7 cellular contexts compared by ENCODE assay signal in genomic region chr1:89842547-89843278, GRCh38. TPM values are rescaled to one million over a fixed set of nuclear protein-coding genes. Genes with fewer than 3 reads are reported as not detected.
DNase-seq lines count a peak whose midpoint lies in the region; ATAC-seq, FAIRE-seq and TF ChIP-seq lines count a peak whose summit lies in the region.

No MANE protein-coding gene starts in this region.

- H3K4me1 ChIP-seq in IMR-90 (ENCODE audit: control insufficient read depth, insufficient read depth, low read length) (peaks cover 6% of the 10 kb centered on the region), GM12878 (ENCODE audit: control insufficient read depth, insufficient read depth, low read length) (peaks cover 13% of the 10 kb centered on the region), subcutaneous abdominal adipose tissue (ENCODE audit: control insufficient read depth in 5 of 5, insufficient read depth in 5 of 5, low read length in 5 of 5) (peaks cover 2 to 20% (median 17%) of the 10 kb centered on the region in 5 donors)

- H3K18ac ChIP-seq in IMR-90 (ENCODE audit: low read depth, low read length) = peak overlapping the region; percentile 67; the same call in 1 of the 2 replicates

- H3K9ac ChIP-seq in IMR-90 (ENCODE audit: low read depth, low read length) (peak overlapping the region; percentile 70), GM12878 (ENCODE audit: control insufficient read depth, insufficient read depth, low read length) (peak overlapping the region; percentile 77), subcutaneous abdominal adipose tissue (ENCODE audit: low read length in 5 of 5) (peak overlapping the region in 3 of 5 donors; percentile 48 to 77 (median 70))

- SMC1A ChIA-PET in GM12878 (lab: Charles Lee; ENCODE audit: uncharacterized antibody, unreplicated experiment) = interaction anchor here (0.7 to 2.8 kb wide), 18 partner anchors 14 to 144 kb away, joined by 3 to 20 read pairs (median 4); no protein-coding TSS in a partner anchor

- H2AK9ac ChIP-seq in IMR-90 (replicated peaks; ENCODE audit: low read depth, low read length, poor library complexity) = peak overlapping the region; percentile 88

- in situ Hi-C loops in GM13977 (cut with MboI; ENCODE audit: low pct_unique_long_range_greater_than_20kb, low sequenced_read_pairs, unreplicated experiment) = no loop called here
- in situ Hi-C loops in IMR-90 (cut with MboI; ENCODE audit: low sequenced_read_pairs) = no loop called here
- in situ Hi-C loops in GM12878 (cut with MboI) = no loop called here

- H4K20me1 ChIP-seq in IMR-90 (ENCODE audit: insufficient read depth, low read length) (no peaks in the 10 kb centered on the region), GM12878 (ENCODE audit: control insufficient read depth, insufficient read depth) (no peaks in the 10 kb centered on the region)

- RAD21 ChIA-PET in GM12878 (lab: Charles Lee; ENCODE audit: unreplicated experiment) = interaction anchor here (0.6 to 4.6 kb wide), 19 partner anchors 9 to 146 kb away, joined by 3 to 23 read pairs (median 4); partner anchors contain the start of gene LRRC8D

- no peak overlapping the region for H2BK20ac ChIP-seq in IMR-90 (ENCODE audit: low read depth, low read length)

- H3K4ac ChIP-seq in IMR-90 (ENCODE audit: low read depth, low read length) = peak overlapping the region; percentile 49

- no peak for TF ChIP-seq EP300 in GM12878 (IDR thresholded peaks at IDR 0.05; ENCODE audit: borderline replicate concordance in 1 of 2, control insufficient read depth in 1 of 2, low read depth in 2 of 2, low read length in 2 of 2)

- peak overlapping the region; percentile 96 for H2AFZ ChIP-seq in IMR-90 (replicated peaks; ENCODE audit: low read length, poor library complexity)
- H2AFZ ChIP-seq in GM12878 (ENCODE audit: control insufficient read depth, low read depth, low read length) = peak overlapping the region; percentile 91

- H3K9me3 ChIP-seq in IMR-90 (ENCODE audit: control insufficient read depth, insufficient read depth, low read length) = no peaks in the 10 kb centered on the region
- H3K9me3 ChIP-seq in GM12878 (replicated peaks; ENCODE audit: control insufficient read depth, insufficient read depth, low read length) = no peaks in the 10 kb centered on the region
- no peaks in the 10 kb centered on the region for H3K9me3 ChIP-seq in subcutaneous abdominal adipose tissue (ENCODE audit: control insufficient read depth in 5 of 5, low read length in 5 of 5)

- peak overlapping the region; percentile 19; the same call in 1 of the 2 replicates for H4K5ac ChIP-seq in IMR-90 (ENCODE audit: low read depth, low read length)

- TF ChIP-seq RAD21 in IMR-90 (IDR thresholded peaks at IDR 0.05; ENCODE audit: low read length) = no peak
- TF ChIP-seq RAD21 in GM12878 (IDR thresholded peaks at IDR 0.05; ENCODE audit: insufficient read depth, low read depth, low read length) = no peak

- H3K4me3 ChIP-seq in IMR-90 (ENCODE audit: insufficient read depth, low read depth, low read length) (peak overlapping the region; percentile 93), GM12878 (peak overlapping the region; percentile 95), subcutaneous abdominal adipose tissue (ENCODE audit: low read depth in 1 of 5, low read length in 5 of 5) (peak overlapping the region; percentile 78 to 96 (median 90))

- H3K79me2 ChIP-seq in GM12878 (ENCODE audit: control insufficient read depth, insufficient read depth, low read length) = peaks cover 8% of the 10 kb centered on the region; the same call in 1 of the 2 replicates

- H4K91ac ChIP-seq in IMR-90 (ENCODE audit: insufficient read depth, low read depth, low read length) = peak overlapping the region; percentile 5; the same call in 1 of the 2 replicates

- peak overlapping the region; percentile 6; the same call in 1 of the 3 replicates for H2BK15ac ChIP-seq in IMR-90 (ENCODE audit: low read depth, low read length)

- peak; percentile 84 for FAIRE-seq in GM12878 (lab: Jason Lieb, UNC)

- no peak overlapping the region for H2AK5ac ChIP-seq in IMR-90 (ENCODE audit: low read depth, low read length)

- H3K27ac ChIP-seq in IMR-90 (ENCODE audit: insufficient read depth, low read length) = peak overlapping the region; percentile 65
- H3K27ac ChIP-seq in GM12878 (ENCODE audit: control insufficient read depth, insufficient read depth) = peak overlapping the region; percentile 67
- H3K27ac ChIP-seq in layer of hippocampus (ENCODE audit: low read depth, low read length) = peak overlapping the region; percentile 81
- no peak overlapping the region for H3K27ac ChIP-seq in subcutaneous abdominal adipose tissue (ENCODE audit: low read depth, low read length)

- H3K56ac ChIP-seq in IMR-90 (ENCODE audit: extremely low read depth, insufficient read depth, low read length) = peak overlapping the region; percentile 67

- peak overlapping the region; percentile 3; the same call in 1 of the 2 replicates for H3K14ac ChIP-seq in IMR-90 (replicated peaks; ENCODE audit: low read depth, low read length)

- H2BK120ac ChIP-seq in IMR-90 (ENCODE audit: low read depth, low read length) = peak overlapping the region; percentile 6

- peak; percentile 37 for ATAC-seq in GM21619 (IDR thresholded peaks at IDR 0.05; ENCODE audit: unreplicated experiment)
- peak; percentile 52 for ATAC-seq in IMR-90 (ENCODE audit: low read depth)
- ATAC-seq in GM12878 = peak; percentile 45

- dilution Hi-C loops in IMR-90 (cut with HindIII; ENCODE audit: low sequenced_read_pairs, unreplicated experiment) = no loop called here

- TF ChIP-seq POLR2A in IMR-90 (IDR thresholded peaks at IDR 0.05; ENCODE audit: low read depth, low read length) (no peak), GM12878 (IDR thresholded peaks at IDR 0.05; ENCODE audit: low read depth, low read length) (no peak)

- peak overlapping the region; percentile 61 for H2BK5ac ChIP-seq in IMR-90 (ENCODE audit: low read depth, low read length, poor library complexity, severe bottlenecking)

- H3K9me1 ChIP-seq in IMR-90 (ENCODE audit: insufficient read depth, low read length) = 0 out of 2 replicates have a peak, but pooled peaks cover 2% of the 10 kb centered on the region

- peak overlapping the region; percentile 48 to 91; a peak in 3 of 4 replicates for H4K8ac ChIP-seq in IMR-90 (ENCODE audit: low read depth in 2 of 2, low read length in 2 of 2)

- no peaks in the 10 kb centered on the region for H3K27me3 ChIP-seq in IMR-90 (ENCODE audit: control insufficient read depth, insufficient read depth, low read length)
- H3K27me3 ChIP-seq in GM12878 (replicated peaks in 1 of 2; ENCODE audit: control insufficient read depth in 2 of 2, insufficient read depth in 2 of 2, low read length in 1 of 2) = no peaks in the 10 kb centered on the region
- H3K27me3 ChIP-seq in layer of hippocampus (ENCODE audit: control insufficient read depth, insufficient read depth, low read length) = no peaks in the 10 kb centered on the region
- H3K27me3 ChIP-seq in subcutaneous abdominal adipose tissue (ENCODE audit: control insufficient read depth in 5 of 5, insufficient read depth in 4 of 5, low read length in 5 of 5) = no peaks in the 10 kb centered on the region

- 28% methylated on average over 2 of the region's 9 CpGs; no CpG with 5 or more reads in 1 of the 2 experiments for WGBS in IMR-90 (ENCODE audit: extremely low coverage in 2 of 2, insufficient read length in 1 of 2), 2 experiments
- WGBS in GM12878 (ENCODE audit: insufficient coverage, insufficient replicate concordance, low lambda C conversion rate, missing lambda C conversion rate) = 42% methylated on average over 9 of the region's 9 CpGs

- CTCF ChIA-PET in IMR-90 (lab: Yijun Ruan, JAX) = interaction anchor here (0.6 to 2.0 kb wide), 12 partner anchors 9 to 148 kb away, joined by 3 to 9 read pairs (median 4); no protein-coding TSS in a partner anchor
- CTCF ChIA-PET in GM12878 (lab: Yijun Ruan, JAX) = interaction anchor here (0.6 to 3.5 kb wide), 27 partner anchors 9 to 858 kb away, joined by 3 to 29 read pairs (median 4); partner anchors contain the start of gene LRRC8D

- POLR2A ChIA-PET in IMR-90 (lab: Charles Lee; ENCODE audit: unreplicated experiment) = interaction anchor here (0.6 to 0.7 kb wide), 2 partner anchors 19 to 135 kb away, joined by 3 read pairs; no protein-coding TSS in a partner anchor
- POLR2A ChIA-PET in GM12878 (lab: Charles Lee) = interaction anchor here (0.5 to 3.4 kb wide), 12 partner anchors 13 to 197 kb away, joined by 3 to 9 read pairs (median 4); no protein-coding TSS in a partner anchor

- peaks cover 17 to 26% of the 10 kb centered on the region in 2 experiments; a peak in 3 of 4 replicates for H3K79me1 ChIP-seq in IMR-90 (ENCODE audit: low read depth in 1 of 2, low read length in 2 of 2)

- DNase-seq in GM13977 (ENCODE audit: low spot score) = peak; percentile 49
- DNase-seq in IMR-90 = peak; percentile 57
- no peak for DNase-seq in GM12878 (ENCODE audit: low read depth, low spot score)
- DNase-seq in midbrain (lab: John Stamatoyannopoulos, UW) = no peak

- BruUV-seq in IMR-90 (replicated peaks; lab: Mats Ljungman, UMichigan) (no TSS peak), GM12878 (replicated peaks; lab: Mats Ljungman, UMichigan) (no TSS peak)

- H3K36me3 ChIP-seq in IMR-90 (ENCODE audit: control insufficient read depth, insufficient read depth, low read length) (no peaks in the 10 kb centered on the region), GM12878 (ENCODE audit: control insufficient read depth in 2 of 2, insufficient read depth in 2 of 2, low read length in 1 of 2) (no peaks in the 10 kb centered on the region), subcutaneous abdominal adipose tissue (ENCODE audit: control insufficient read depth in 5 of 5, insufficient read depth in 5 of 5, low read length in 5 of 5) (peaks cover 0 to 4% (median 0%) of the 10 kb centered on the region in 5 donors)

- TF ChIP-seq CTCF in GM13977 (IDR thresholded peaks at IDR 0.05; ENCODE audit: extremely low read depth, insufficient read depth, missing control alignments) = no peak
- no peak for TF ChIP-seq CTCF in IMR-90 (conservative IDR thresholded peaks at IDR 0.05; ENCODE audit: low read depth, low read length)
- TF ChIP-seq CTCF in GM12878 (IDR thresholded peaks at IDR 0.05 in 2 of 3, conservative IDR thresholded peaks at IDR 0.05 in 1 of 3; ENCODE audit: control insufficient read depth in 2 of 3, extremely low read depth in 1 of 3, insufficient read depth in 1 of 3, low read depth in 3 of 3, low read length in 3 of 3) = no peak

- H3K23ac ChIP-seq in IMR-90 (ENCODE audit: low read depth, low read length) = peak overlapping the region; percentile 21

- peak overlapping the region; percentile 98 for H3K4me2 ChIP-seq in IMR-90 (ENCODE audit: low read depth, low read length)
- H3K4me2 ChIP-seq in GM12878 (ENCODE audit: control insufficient read depth, insufficient read depth) = peak overlapping the region; percentile 87

- intact Hi-C loops in IMR-90 (cut with micrococcal nuclease) = loop anchor here (2.0 kb wide), 3 partner anchors 38 to 144 kb away; no protein-coding TSS in a partner anchor
- intact Hi-C loops in GM12878 (cut with micrococcal nuclease; ENCODE audit: unreplicated experiment) = loop anchor here (2.0 to 5.0 kb wide), 4 partner anchors 20 to 144 kb away; no protein-coding TSS in a partner anchor

RNA-seq across cellular contexts. Expression of gene LRRC8D, which starts 21.9 kb away (rescaled TPM):
- total RNA-seq in IMR-90 (2012; rRNA removed) (34.7 and 35.3 TPM in 2 replicates), GM12878 (2014; rRNA removed) (18.0 and 24.7 TPM in 2 replicates), GM12878 (2014; rRNA removed; fragmentation: Illumina TruSeq; extraction: Trizol) (25.1 and 27.5 TPM in 2 replicates), GM12878 (2021) (27.9 and 28.8 TPM in 2 replicates)
- polyA plus RNA-seq in IMR-90 (2012; rRNA removed) (30.7 and 34.1 TPM in 2 replicates), GM12878 (2011; rRNA removed) (34.9 and 44.1 TPM in 2 replicates), GM12878 (2014; fragmentation: Illumina TruSeq; extraction: Trizol) (34.1 and 38.1 TPM in 2 replicates), GM12878 (2014; fragmentation: Nextera tagmentation; extraction: Ambion mirVana) (1 to 10 TPM; 5.6 to 6.4 TPM), GM12878 (2014; rRNA removed) (24.9 and 26.1 TPM in 2 replicates), GM12878 (2016; fragmentation: Nextera tagmentation; extraction: Ambion mirVana) (10 to 100 TPM; 18.3 to 28.2 TPM)
- 29.8 and 40.6 TPM in 2 replicates for polyA plus RNA-seq in IMR-90 (2012; cell fraction: cytosol; rRNA removed)
- polyA plus RNA-seq in IMR-90 (2012; cell fraction: nucleus; rRNA removed; ENCODE audit: low replicate concordance) = 12.1 and 17.4 TPM in 2 replicates
- total RNA-seq in GM12878 (2013; cell fraction: nucleolus; rRNA removed) = 27.5 and 28.2 TPM in 2 replicates
- 7.7 TPM for polyA plus RNA-seq in GM12878 (2011; ENCODE audit: low read depth)
- 38.6 and 38.8 TPM in 2 replicates for polyA plus RNA-seq in GM12878 (2011; cell fraction: cytosol; rRNA removed)
- 30.7 and 31.6 TPM in 2 replicates for polyA plus RNA-seq in GM12878 (2011; cell fraction: nucleus; rRNA removed)
- polyA plus RNA-seq in GM12878 (2012) = 8.8 and 10.8 TPM in 2 replicates
- polyA minus RNA-seq in GM12878 (2011; rRNA and poly(A)+ RNA removed) = 39.5 and 64.4 TPM in 2 replicates
- polyA minus RNA-seq in GM12878 (2011; cell fraction: cytosol; rRNA and poly(A)+ RNA removed) = 17.4 and 27.2 TPM in 2 replicates
- polyA minus RNA-seq in GM12878 (2011; cell fraction: nucleus; rRNA and poly(A)+ RNA removed) = 13.1 and 24.6 TPM in 2 replicates

Comparison
In these comparisons a context has a peak if more than half of its experiments do, and no peak if none do; other contexts are left out.
1. DNase-seq: peak in GM13977 (single experiment) and IMR-90 (single experiment); none in GM12878 (single experiment) and midbrain (single experiment).
2. Peak in every context shown above with its lines, with median percentiles within 50 percentile points of each other: ATAC-seq, H3K4me3 ChIP-seq and H3K9ac ChIP-seq.